ENCODE assay signal across 8 cellular contexts in genomic region chr3:44338828-44339127, GRCh38. TPM values are rescaled to one million over a fixed set of nuclear protein-coding genes. Genes with fewer than 3 reads are reported as not detected.
DNase-seq lines count a peak whose midpoint lies in the region; ATAC-seq lines count a peak whose summit lies in the region.

No MANE protein-coding gene starts in this region.

- peaks cover 7% of the 10 kb centered on the region; the same call in 1 of the 2 replicates for H3K4me1 ChIP-seq in iPS-20b (ENCODE audit: insufficient read depth, low read length)
- peaks cover 3 to 22% (median 16%) of the 10 kb centered on the region in 5 donors for H3K4me1 ChIP-seq in subcutaneous abdominal adipose tissue (ENCODE audit: control insufficient read depth in 5 of 5, insufficient read depth in 5 of 5, low read length in 5 of 5)

- DNase-seq in DMS153 treated with DMSO at 0.1 percent for 48 hours (lab: John Stamatoyannopoulos, UW; ENCODE audit: unreplicated experiment): peak; percentile 6
- no peak for DNase-seq in DMS153 (lab: John Stamatoyannopoulos, UW)
- DNase-seq in activated naive CD4-positive, alpha-beta T cell treated with anti-CD3 and anti-CD28 coated beads, Interleukin-2, amount 50 U/mL, for 72 hours (ENCODE audit: low spot score in 2 of 2): no peak
- DNase-seq in NCI-H510A (lab: John Stamatoyannopoulos, UW): no peak
- no peak for DNase-seq in AML-193 (lab: John Stamatoyannopoulos, UW)
- no peak for DNase-seq in NCI-H1694 (lab: John Stamatoyannopoulos, UW)

- peak overlapping the region; percentile 84 for H3K4me3 ChIP-seq in iPS-20b (ENCODE audit: low read length)
- peak overlapping the region; percentile 78 to 99 (median 89) for H3K4me3 ChIP-seq in subcutaneous abdominal adipose tissue (ENCODE audit: low read depth in 1 of 5, low read length in 5 of 5)

- H3K27ac ChIP-seq in iPS-20b (ENCODE audit: low read length): peak overlapping the region; percentile 2
- H3K27ac ChIP-seq in subcutaneous abdominal adipose tissue (ENCODE audit: low read depth, low read length): peak overlapping the region; percentile 92

- H3K9ac ChIP-seq in iPS-20b (ENCODE audit: low read depth, low read length) (peak overlapping the region; percentile 86), subcutaneous abdominal adipose tissue (ENCODE audit: low read length in 5 of 5) (peak overlapping the region; percentile 82 to 93 (median 90))

- H3K27me3 ChIP-seq in iPS-20b (ENCODE audit: insufficient read depth, low read length): no peaks in the 10 kb centered on the region
- no peaks in the 10 kb centered on the region for H3K27me3 ChIP-seq in subcutaneous abdominal adipose tissue (ENCODE audit: control insufficient read depth in 5 of 5, insufficient read depth in 4 of 5, low read length in 5 of 5)

- ATAC-seq in activated naive CD4-positive, alpha-beta T cell treated with anti-CD3 and anti-CD28 coated beads, Interleukin-2, amount 50 U/mL, for 72 hours: no peak

- H3K27ac Mint-ChIP-seq in activated naive CD4-positive, alpha-beta T cell treated with anti-CD3 and anti-CD28 coated beads, Interleukin-2, amount 50 U/mL, for 72 hours: peak overlapping the region; percentile 95 to 96

- peaks cover 5 to 10% of the 10 kb centered on the region in 2 donors for H3K36me3 Mint-ChIP-seq in activated naive CD4-positive, alpha-beta T cell treated with anti-CD3 and anti-CD28 coated beads, Interleukin-2, amount 50 U/mL, for 72 hours

- no peaks in the 10 kb centered on the region for H3K36me3 ChIP-seq in iPS-20b (ENCODE audit: insufficient read depth, low read depth, low read length)
- no peaks in the 10 kb centered on the region for H3K36me3 ChIP-seq in subcutaneous abdominal adipose tissue (ENCODE audit: control insufficient read depth in 5 of 5, insufficient read depth in 5 of 5, low read length in 5 of 5)

- H3K9me3 Mint-ChIP-seq in activated naive CD4-positive, alpha-beta T cell treated with anti-CD3 and anti-CD28 coated beads, Interleukin-2, amount 50 U/mL, for 72 hours: no peaks in the 10 kb centered on the region

- H3K9me3 ChIP-seq in iPS-20b (ENCODE audit: insufficient read depth, low read depth, low read length) (no peaks in the 10 kb centered on the region), subcutaneous abdominal adipose tissue (ENCODE audit: control insufficient read depth in 5 of 5, low read length in 5 of 5) (no peaks in the 10 kb centered on the region)

RNA-seq across cellular contexts. Expression of gene TCAIM, which starts 0.2 kb away (rescaled TPM):
- total RNA-seq in activated naive CD4-positive, alpha-beta T cell treated with anti-CD3 and anti-CD28 coated beads, Interleukin-2, amount 50 U/mL, for 72 hours: 10 to 100 TPM; 19.7 to 22.4 TPM
